In genomic region chr19:27746691-27747380, GRCh38 we compare ENCODE assay signal across 1 cellular context.
TF ChIP-seq lines count a peak whose summit lies in the region.

No MANE protein-coding gene starts in this region.

TF ChIP-seq in GM12878, 131 proteins besides CTCF, POLR2A, EP300 and RAD21 (continued from another document):
- no peak for TF ChIP-seq HSF1 (IDR thresholded peaks at IDR 0.05; ENCODE audit: low read depth, low read length)
- TF ChIP-seq USF2 (IDR thresholded peaks at IDR 0.05; ENCODE audit: borderline replicate concordance, low read depth, low read length) = no peak
- no peak for TF ChIP-seq BMI1 (IDR thresholded peaks at IDR 0.05; ENCODE audit: borderline replicate concordance)
